In genomic region chr3:13727890-13728289, GRCh38 we compare ENCODE assay signal across 28 cellular contexts.
"Had no signal": no experiment of that assay in that cellular context is flagged by ENCODE, and none has a peak within 500 bp of the region (broad histone marks: within the 10 kb centered on the region; RNA-seq: fewer than 3 reads in every experiment).

No MANE protein-coding gene starts in this region.

- H3K27me3 ChIP-seq: hepatocyte, tibial artery had no signal

- H3K4me3 Mint-ChIP-seq: activated B cell treated with CpG ODN at 0.5 μM for 24 hours; activated CD4-positive, alpha-beta memory T cell treated with anti-CD3 and anti-CD28 coated beads for 36 hours; activated naive CD4-positive, alpha-beta T cell treated with anti-CD3 and anti-CD28 coated beads, Interleukin-2, amount 10 ng/mL, durations not matched to agents 7 days and 5 days; brain; neural crest cell; stimulated activated naive CD8-positive, alpha-beta T cell treated with anti-CD3 and anti-CD28 coated beads, Interleukin-15, Interleukin-2, amounts not matched to agents 100 ng/mL and 50 ng/mL, for 24 hours had no signal

- FAIRE-seq: endothelial cell of umbilical vein, frontal cortex, islet of Langerhans had no signal

- H2AFZ ChIP-seq: hepatocyte had no signal

- H3K4me1 Mint-ChIP-seq: activated B cell treated with CpG ODN at 0.5 μM for 24 hours; activated naive CD4-positive, alpha-beta T cell treated with anti-CD3 and anti-CD28 coated beads, Interleukin-2, amount 10 ng/mL, durations not matched to agents 7 days and 5 days; brain; neural crest cell had no signal

- H3K9me3 ChIP-seq: mucosa of descending colon had no signal

- H3K4me1 ChIP-seq: esophagus muscularis mucosa, tibial artery had no signal

- H3K27ac Mint-ChIP-seq: activated B cell treated with CpG ODN at 0.5 μM for 24 hours; activated CD4-positive, alpha-beta memory T cell treated with anti-CD3 and anti-CD28 coated beads for 36 hours; activated naive CD4-positive, alpha-beta T cell treated with anti-CD3 and anti-CD28 coated beads, Interleukin-2, amount 10 ng/mL, durations not matched to agents 7 days and 5 days; brain; progenitor cell of endocrine pancreas; stimulated activated naive CD8-positive, alpha-beta T cell treated with anti-CD3 and anti-CD28 coated beads, Interleukin-15, Interleukin-2, amounts not matched to agents 100 ng/mL and 50 ng/mL, for 24 hours had no signal

- H3K27me3 Mint-ChIP-seq: progenitor cell of endocrine pancreas had no signal

- H3K79me2 ChIP-seq: hepatocyte had no signal

- H3K27ac ChIP-seq: esophagus muscularis mucosa, hepatocyte, tibial artery had no signal

- H3K36me3 Mint-ChIP-seq: activated CD4-positive, alpha-beta memory T cell treated with anti-CD3 and anti-CD28 coated beads for 36 hours; brain had no signal

- H3K4me3 ChIP-seq: esophagus muscularis mucosa, hepatocyte, mucosa of descending colon, tibial artery had no signal

- H3K9me3 Mint-ChIP-seq: activated naive CD4-positive, alpha-beta T cell treated with anti-CD3 and anti-CD28 coated beads, Interleukin-2, amount 10 ng/mL, durations not matched to agents 7 days and 5 days had no signal

- H3K36me3 ChIP-seq: esophagus muscularis mucosa, tibial artery had no signal

- H3K4me2 ChIP-seq: hepatocyte had no signal

- DNase-seq: activated B cell treated with CpG ODN at 0.5 μM for 24 hours; activated CD4-positive, alpha-beta memory T cell treated with anti-CD3 and anti-CD28 coated beads for 36 hours; activated CD4-positive, alpha-beta T cell treated with anti-CD3 and anti-CD28 coated beads for 4 hours; activated effector memory CD4-positive, alpha-beta T cell treated with anti-CD3 and anti-CD28 coated beads, Interleukin-2, amount 50 U/mL, for 16 hours; activated naive CD4-positive, alpha-beta T cell treated with anti-CD3 and anti-CD28 coated beads, Interleukin-2, amount 10 ng/mL, durations not matched to agents 7 days and 5 days; aorta; caudate nucleus; dermis blood vessel endothelial cell; effector memory CD4-positive, alpha-beta T cell; glutamatergic neuron; left colon; mesenchymal stem cell; mucosa of descending colon; stimulated activated CD4-positive, alpha-beta T cell treated with anti-CD3 and anti-CD28 coated beads, Interleukin-12 subunit alpha, Interleukin-12 subunit beta, amount 100 ng/mL, for 4 hours; stimulated activated CD4-positive, alpha-beta T cell treated with anti-CD3 and anti-CD28 coated beads, Interleukin-4, amount 100 ng/mL, for 4 hours; substantia nigra; T-helper 1 cell; T-helper 9 cell had no signal
